1 cellular context compared by ENCODE assay signal in genomic region chr13:49791753-49792549, GRCh38.
TF ChIP-seq lines count a peak whose summit lies in the region.

No MANE protein-coding gene starts in this region.

TF ChIP-seq in HepG2, 621 proteins besides CTCF, POLR2A, EP300 and RAD21 (continued from another document):
- TF ChIP-seq ARID4A (CRISPR knock-in tag; IDR thresholded peaks at IDR 0.05; ENCODE audit: borderline replicate concordance) (0 out of 2 replicates have a peak, but pooled peaks have one; percentile 38), SP2 (CRISPR knock-in tag; IDR thresholded peaks at IDR 0.05) (0 out of 2 replicates have a peak, but pooled peaks have one; percentile 29), SALL2 (CRISPR knock-in tag; IDR thresholded peaks at IDR 0.05) (no peak), ISL2 (CRISPR knock-in tag; IDR thresholded peaks at IDR 0.05) (no peak)
- TF ChIP-seq, protein P1, sequence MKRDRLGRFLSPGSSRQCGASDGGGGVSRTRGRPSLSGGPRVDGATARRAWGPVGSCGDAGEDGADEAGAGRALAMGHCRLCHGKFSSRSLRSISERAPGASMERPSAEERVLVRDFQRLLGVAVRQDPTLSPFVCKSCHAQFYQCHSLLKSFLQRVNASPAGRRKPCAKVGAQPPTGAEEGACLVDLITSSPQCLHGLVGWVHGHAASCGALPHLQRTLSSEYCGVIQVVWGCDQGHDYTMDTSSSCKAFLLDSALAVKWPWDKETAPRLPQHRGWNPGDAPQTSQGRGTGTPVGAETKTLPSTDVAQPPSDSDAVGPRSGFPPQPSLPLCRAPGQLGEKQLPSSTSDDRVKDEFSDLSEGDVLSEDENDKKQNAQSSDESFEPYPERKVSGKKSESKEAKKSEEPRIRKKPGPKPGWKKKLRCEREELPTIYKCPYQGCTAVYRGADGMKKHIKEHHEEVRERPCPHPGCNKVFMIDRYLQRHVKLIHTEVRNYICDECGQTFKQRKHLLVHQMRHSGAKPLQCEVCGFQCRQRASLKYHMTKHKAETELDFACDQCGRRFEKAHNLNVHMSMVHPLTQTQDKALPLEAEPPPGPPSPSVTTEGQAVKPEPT (CRISPR knock-in tag; IDR thresholded peaks at IDR 0.05; ENCODE audit: low read depth) = no peak
